ENCODE assay signal across 26 cellular contexts in the genomic region with DNA sequence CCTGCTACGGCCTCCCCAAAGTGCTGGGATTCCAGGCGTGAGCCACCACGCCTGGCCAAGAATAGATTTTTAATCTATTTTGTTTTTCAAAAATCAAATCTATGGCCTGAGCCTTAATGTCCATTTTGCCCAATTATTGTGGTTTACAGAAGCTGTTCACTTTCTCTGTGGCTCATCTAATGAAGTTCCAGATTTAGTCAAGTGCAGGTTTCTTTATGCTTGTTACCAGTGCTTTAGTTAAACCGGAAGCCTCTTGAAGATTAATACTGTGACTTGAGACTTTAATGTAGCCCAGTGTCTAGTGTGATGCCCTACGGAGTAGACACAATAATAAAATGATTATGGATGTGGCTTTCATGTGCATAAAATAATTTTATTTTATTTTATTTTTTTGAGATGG.
"Had no signal": no experiment of that assay in that cellular context is flagged by ENCODE, and none has a peak within 500 bp of the region (broad histone marks: within the 10 kb centered on the region; RNA-seq: fewer than 3 reads in every experiment).

No MANE protein-coding gene starts in this region.

- H3K9me3 Mint-ChIP-seq: dendritic cell treated with granulocyte-macrophage colony-stimulating factor and Interleukin-4, amounts not matched to agents 40 ng/mL and 50 ng/mL, for 4 days; effector memory CD8-positive, alpha-beta T cell; endodermal cell; naive thymus-derived CD4-positive, alpha-beta T cell; natural killer cell had no signal

- H3K27ac Mint-ChIP-seq: dendritic cell treated with granulocyte-macrophage colony-stimulating factor and Interleukin-4, amounts not matched to agents 40 ng/mL and 50 ng/mL, for 4 days; endodermal cell; natural killer cell had no signal

- H3K27me3 ChIP-seq: esophagus squamous epithelium, gastrocnemius medialis, heart right ventricle, left lung had no signal

- H3K4me3 Mint-ChIP-seq: dendritic cell treated with granulocyte-macrophage colony-stimulating factor and Interleukin-4, amounts not matched to agents 40 ng/mL and 50 ng/mL, for 4 days; effector memory CD8-positive, alpha-beta T cell; endodermal cell; naive thymus-derived CD4-positive, alpha-beta T cell; natural killer cell had no signal

- H3K4me1 ChIP-seq: esophagus squamous epithelium had no signal

- H3K9me3 ChIP-seq: esophagus squamous epithelium, gastrocnemius medialis, heart right ventricle, left lung, lower lobe of right lung had no signal

- FAIRE-seq: endometrium, keratinocyte had no signal

- H3K36me3 Mint-ChIP-seq: natural killer cell had no signal

- H3K4me1 Mint-ChIP-seq: endodermal cell had no signal

- H3K4me3 ChIP-seq: esophagus squamous epithelium, gastrocnemius medialis, heart right ventricle, left lung, lower lobe of right lung had no signal

- ATAC-seq: effector memory CD8-positive, alpha-beta T cell; esophagus mucosa; gastrocnemius medialis; heart right ventricle; left cardiac atrium; left lung; left ventricle myocardium superior; lower lobe of right lung; naive thymus-derived CD4-positive, alpha-beta T cell; natural killer cell had no signal

- DNase-seq: cortex of kidney; effector CD8-positive, alpha-beta T cell; effector memory CD8-positive, alpha-beta T cell; endodermal cell; erythroblast; esophagus squamous epithelium; foreskin fibroblast; foreskin melanocyte; gastrocnemius medialis; glutamatergic neuron; head of caudate nucleus; heart right ventricle; hippocampal formation; left cardiac atrium; left lung; left ventricle myocardium superior; lower lobe of right lung; mesendoderm; midbrain; naive thymus-derived CD4-positive, alpha-beta T cell; natural killer cell had no signal

- H3K27ac ChIP-seq: epithelial cell of prostate, esophagus squamous epithelium, gastrocnemius medialis, heart right ventricle, left lung, lower lobe of right lung had no signal

- H3K27me3 Mint-ChIP-seq: dendritic cell treated with granulocyte-macrophage colony-stimulating factor and Interleukin-4, amounts not matched to agents 40 ng/mL and 50 ng/mL, for 4 days; effector memory CD8-positive, alpha-beta T cell; naive thymus-derived CD4-positive, alpha-beta T cell had no signal
